ENCODE assay signal across 16 cellular contexts in the genomic region with DNA sequence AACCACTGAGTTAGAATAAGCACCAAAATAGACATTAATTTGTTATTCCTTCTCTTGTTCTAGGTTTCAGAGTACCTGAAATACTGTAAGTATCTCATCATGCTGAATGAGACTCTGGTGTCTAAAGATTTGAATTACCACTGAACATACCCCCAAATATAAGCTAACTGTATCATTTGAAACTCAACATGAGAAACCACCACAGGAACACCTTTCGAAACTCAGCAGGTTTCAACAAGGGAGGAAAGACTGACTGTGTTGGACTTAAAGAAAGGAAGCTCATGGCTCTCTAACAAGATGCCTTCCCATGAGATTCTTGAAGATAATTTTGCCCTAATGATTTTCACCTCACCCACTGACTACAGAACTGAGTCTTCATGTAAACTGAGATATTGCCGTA.
"Had no signal": no experiment of that assay in that cellular context is flagged by ENCODE, and none has a peak within 500 bp of the region (broad histone marks: within the 10 kb centered on the region; RNA-seq: fewer than 3 reads in every experiment).

No MANE protein-coding gene starts in this region.

- H3K27ac ChIP-seq: coronary artery, heart left ventricle, neural progenitor cell, ovary, WERI-Rb-1 had no signal

- H3K4me3 Mint-ChIP-seq: activated CD8-positive, alpha-beta T cell treated with anti-CD3 and anti-CD28 coated beads for 36 hours; neural progenitor cell had no signal

- H3K36me3 ChIP-seq: neural progenitor cell, ovary, thyroid gland, WERI-Rb-1 had no signal

- H3K4me3 ChIP-seq: coronary artery, heart left ventricle, lung, neural progenitor cell, ovary, thyroid gland had no signal

- H3K27me3 ChIP-seq: heart left ventricle, ovary, thyroid gland had no signal

- H3K4me2 ChIP-seq: neural progenitor cell had no signal

- H3K9ac ChIP-seq: neural progenitor cell had no signal

- H3K9me3 Mint-ChIP-seq: activated CD8-positive, alpha-beta T cell treated with anti-CD3 and anti-CD28 coated beads for 36 hours; neural progenitor cell had no signal

- DNase-seq: activated CD4-positive, alpha-beta T cell treated with anti-CD3 and anti-CD28 coated beads for 4 hours; activated CD8-positive, alpha-beta memory T cell treated with anti-CD3 and anti-CD28 coated beads, Interleukin-2, amount 50 U/mL, for 48 hours; activated CD8-positive, alpha-beta T cell treated with anti-CD3 and anti-CD28 coated beads for 36 hours; caudate nucleus; effector CD8-positive, alpha-beta T cell; heart left ventricle; left colon; midbrain; ovary; stimulated activated CD4-positive, alpha-beta T cell treated with anti-CD3 and anti-CD28 coated beads, Interleukin-15, amount 100 ng/mL, for 24 hours; stimulated activated CD4-positive, alpha-beta T cell treated with anti-CD3 and anti-CD28 coated beads, Interleukin-4, amount 100 ng/mL, for 4 hours; thyroid gland; WERI-Rb-1 had no signal

- ATAC-seq: activated CD8-positive, alpha-beta T cell treated with anti-CD3 and anti-CD28 coated beads for 36 hours; heart left ventricle; left colon had no signal

- H3K36me3 Mint-ChIP-seq: neural progenitor cell had no signal

- H2AFZ ChIP-seq: neural progenitor cell had no signal

- H3K27ac Mint-ChIP-seq: activated CD8-positive, alpha-beta T cell treated with anti-CD3 and anti-CD28 coated beads for 36 hours; neural progenitor cell had no signal

- H3K27me3 Mint-ChIP-seq: activated CD8-positive, alpha-beta T cell treated with anti-CD3 and anti-CD28 coated beads for 36 hours had no signal

- H3K4me1 ChIP-seq: neural progenitor cell had no signal
